In the genomic region with DNA sequence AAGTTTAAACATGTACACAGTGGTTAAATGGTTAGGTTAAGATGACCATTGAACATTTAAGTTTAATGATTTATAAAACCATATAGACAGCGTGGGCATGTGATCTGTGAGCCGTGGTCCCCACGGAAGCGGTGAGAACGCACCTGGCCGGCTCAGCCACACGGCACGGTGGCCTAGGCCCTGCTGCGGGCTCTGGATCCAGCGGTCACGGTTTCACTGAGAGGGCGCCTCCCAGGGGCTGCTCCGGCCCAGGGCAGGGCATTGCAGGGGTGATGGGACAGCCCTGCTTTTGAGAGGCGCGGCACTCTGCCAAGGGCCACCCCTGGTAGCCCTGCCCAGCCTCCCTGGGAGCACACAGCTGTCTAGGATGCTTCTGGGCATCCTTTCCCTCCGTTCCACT, we compare ENCODE assay signal across 1 cellular context.
TF ChIP-seq lines count a peak whose summit lies in the region.

No MANE protein-coding gene starts in this region.

TF ChIP-seq in GM23338, 12 proteins besides CTCF, POLR2A, EP300 and RAD21 (continued from another document):
- TF ChIP-seq, protein P1, sequence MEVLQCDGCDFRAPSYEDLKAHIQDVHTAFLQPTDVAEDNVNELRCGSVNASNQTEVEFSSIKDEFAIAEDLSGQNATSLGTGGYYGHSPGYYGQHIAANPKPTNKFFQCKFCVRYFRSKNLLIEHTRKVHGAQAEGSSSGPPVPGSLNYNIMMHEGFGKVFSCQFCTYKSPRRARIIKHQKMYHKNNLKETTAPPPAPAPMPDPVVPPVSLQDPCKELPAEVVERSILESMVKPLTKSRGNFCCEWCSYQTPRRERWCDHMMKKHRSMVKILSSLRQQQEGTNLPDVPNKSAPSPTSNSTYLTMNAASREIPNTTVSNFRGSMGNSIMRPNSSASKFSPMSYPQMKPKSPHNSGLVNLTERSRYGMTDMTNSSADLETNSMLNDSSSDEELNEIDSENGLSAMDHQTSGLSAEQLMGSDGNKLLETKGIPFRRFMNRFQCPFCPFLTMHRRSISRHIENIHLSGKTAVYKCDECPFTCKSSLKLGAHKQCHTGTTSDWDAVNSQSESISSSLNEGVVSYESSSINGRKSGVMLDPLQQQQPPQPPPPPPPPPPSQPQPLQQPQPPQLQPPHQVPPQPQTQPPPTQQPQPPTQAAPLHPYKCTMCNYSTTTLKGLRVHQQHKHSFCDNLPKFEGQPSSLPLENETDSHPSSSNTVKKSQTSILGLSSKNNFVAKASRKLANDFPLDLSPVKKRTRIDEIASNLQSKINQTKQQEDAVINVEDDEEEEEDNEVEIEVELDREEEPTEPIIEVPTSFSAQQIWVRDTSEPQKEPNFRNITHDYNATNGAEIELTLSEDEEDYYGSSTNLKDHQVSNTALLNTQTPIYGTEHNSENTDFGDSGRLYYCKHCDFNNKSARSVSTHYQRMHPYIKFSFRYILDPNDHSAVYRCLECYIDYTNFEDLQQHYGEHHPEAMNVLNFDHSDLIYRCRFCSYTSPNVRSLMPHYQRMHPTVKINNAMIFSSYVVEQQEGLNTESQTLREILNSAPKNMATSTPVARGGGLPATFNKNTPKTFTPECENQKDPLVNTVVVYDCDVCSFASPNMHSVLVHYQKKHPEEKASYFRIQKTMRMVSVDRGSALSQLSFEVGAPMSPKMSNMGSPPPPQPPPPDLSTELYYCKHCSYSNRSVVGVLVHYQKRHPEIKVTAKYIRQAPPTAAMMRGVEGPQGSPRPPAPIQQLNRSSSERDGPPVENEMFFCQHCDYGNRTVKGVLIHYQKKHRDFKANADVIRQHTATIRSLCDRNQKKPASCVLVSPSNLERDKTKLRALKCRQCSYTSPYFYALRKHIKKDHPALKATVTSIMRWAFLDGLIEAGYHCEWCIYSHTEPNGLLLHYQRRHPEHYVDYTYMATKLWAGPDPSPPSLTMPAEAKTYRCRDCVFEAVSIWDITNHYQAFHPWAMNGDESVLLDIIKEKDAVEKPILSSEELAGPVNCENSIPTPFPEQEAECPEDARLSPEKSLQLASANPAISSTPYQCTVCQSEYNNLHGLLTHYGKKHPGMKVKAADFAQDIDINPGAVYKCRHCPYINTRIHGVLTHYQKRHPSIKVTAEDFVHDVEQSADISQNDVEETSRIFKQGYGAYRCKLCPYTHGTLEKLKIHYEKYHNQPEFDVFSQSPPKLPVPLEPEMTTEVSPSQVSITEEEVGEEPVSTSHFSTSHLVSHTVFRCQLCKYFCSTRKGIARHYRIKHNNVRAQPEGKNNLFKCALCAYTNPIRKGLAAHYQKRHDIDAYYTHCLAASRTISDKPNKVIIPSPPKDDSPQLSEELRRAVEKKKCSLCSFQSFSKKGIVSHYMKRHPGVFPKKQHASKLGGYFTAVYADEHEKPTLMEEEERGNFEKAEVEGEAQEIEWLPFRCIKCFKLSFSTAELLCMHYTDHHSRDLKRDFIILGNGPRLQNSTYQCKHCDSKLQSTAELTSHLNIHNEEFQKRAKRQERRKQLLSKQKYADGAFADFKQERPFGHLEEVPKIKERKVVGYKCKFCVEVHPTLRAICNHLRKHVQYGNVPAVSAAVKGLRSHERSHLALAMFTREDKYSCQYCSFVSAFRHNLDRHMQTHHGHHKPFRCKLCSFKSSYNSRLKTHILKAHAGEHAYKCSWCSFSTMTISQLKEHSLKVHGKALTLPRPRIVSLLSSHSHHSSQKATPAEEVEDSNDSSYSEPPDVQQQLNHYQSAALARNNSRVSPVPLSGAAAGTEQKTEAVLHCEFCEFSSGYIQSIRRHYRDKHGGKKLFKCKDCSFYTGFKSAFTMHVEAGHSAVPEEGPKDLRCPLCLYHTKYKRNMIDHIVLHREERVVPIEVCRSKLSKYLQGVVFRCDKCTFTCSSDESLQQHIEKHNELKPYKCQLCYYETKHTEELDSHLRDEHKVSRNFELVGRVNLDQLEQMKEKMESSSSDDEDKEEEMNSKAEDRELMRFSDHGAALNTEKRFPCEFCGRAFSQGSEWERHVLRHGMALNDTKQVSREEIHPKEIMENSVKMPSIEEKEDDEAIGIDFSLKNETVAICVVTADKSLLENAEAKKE (CRISPR knock-in tag; IDR thresholded peaks at IDR 0.05) = no peak
- TF ChIP-seq JUNB (IDR thresholded peaks at IDR 0.05; ENCODE audit: unreplicated experiment) (no peak), STAT1 (IDR thresholded peaks at IDR 0.05; ENCODE audit: unreplicated experiment) (no peak), NANOG (IDR thresholded peaks at IDR 0.05; ENCODE audit: borderline replicate concordance) (no peak), EZH2phosphoT487 (IDR thresholded peaks at IDR 0.05; ENCODE audit: unreplicated experiment) (no peak), EZH2 (IDR thresholded peaks at IDR 0.05; ENCODE audit: low read depth, unreplicated experiment) (no peak), ZNF331 (CRISPR knock-in tag; IDR thresholded peaks at IDR 0.05; ENCODE audit: low read depth) (no peak), POLR2AphosphoS5 (IDR thresholded peaks at IDR 0.05; ENCODE audit: low read depth) (no peak), ZNF114 (CRISPR knock-in tag; IDR thresholded peaks at IDR 0.05) (no peak)
- TF ChIP-seq, protein P2, sequence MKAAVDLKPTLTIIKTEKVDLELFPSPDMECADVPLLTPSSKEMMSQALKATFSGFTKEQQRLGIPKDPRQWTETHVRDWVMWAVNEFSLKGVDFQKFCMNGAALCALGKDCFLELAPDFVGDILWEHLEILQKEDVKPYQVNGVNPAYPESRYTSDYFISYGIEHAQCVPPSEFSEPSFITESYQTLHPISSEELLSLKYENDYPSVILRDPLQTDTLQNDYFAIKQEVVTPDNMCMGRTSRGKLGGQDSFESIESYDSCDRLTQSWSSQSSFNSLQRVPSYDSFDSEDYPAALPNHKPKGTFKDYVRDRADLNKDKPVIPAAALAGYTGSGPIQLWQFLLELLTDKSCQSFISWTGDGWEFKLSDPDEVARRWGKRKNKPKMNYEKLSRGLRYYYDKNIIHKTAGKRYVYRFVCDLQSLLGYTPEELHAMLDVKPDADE (IDR thresholded peaks at IDR 0.05) = no peak
- TF ChIP-seq, protein P3, sequence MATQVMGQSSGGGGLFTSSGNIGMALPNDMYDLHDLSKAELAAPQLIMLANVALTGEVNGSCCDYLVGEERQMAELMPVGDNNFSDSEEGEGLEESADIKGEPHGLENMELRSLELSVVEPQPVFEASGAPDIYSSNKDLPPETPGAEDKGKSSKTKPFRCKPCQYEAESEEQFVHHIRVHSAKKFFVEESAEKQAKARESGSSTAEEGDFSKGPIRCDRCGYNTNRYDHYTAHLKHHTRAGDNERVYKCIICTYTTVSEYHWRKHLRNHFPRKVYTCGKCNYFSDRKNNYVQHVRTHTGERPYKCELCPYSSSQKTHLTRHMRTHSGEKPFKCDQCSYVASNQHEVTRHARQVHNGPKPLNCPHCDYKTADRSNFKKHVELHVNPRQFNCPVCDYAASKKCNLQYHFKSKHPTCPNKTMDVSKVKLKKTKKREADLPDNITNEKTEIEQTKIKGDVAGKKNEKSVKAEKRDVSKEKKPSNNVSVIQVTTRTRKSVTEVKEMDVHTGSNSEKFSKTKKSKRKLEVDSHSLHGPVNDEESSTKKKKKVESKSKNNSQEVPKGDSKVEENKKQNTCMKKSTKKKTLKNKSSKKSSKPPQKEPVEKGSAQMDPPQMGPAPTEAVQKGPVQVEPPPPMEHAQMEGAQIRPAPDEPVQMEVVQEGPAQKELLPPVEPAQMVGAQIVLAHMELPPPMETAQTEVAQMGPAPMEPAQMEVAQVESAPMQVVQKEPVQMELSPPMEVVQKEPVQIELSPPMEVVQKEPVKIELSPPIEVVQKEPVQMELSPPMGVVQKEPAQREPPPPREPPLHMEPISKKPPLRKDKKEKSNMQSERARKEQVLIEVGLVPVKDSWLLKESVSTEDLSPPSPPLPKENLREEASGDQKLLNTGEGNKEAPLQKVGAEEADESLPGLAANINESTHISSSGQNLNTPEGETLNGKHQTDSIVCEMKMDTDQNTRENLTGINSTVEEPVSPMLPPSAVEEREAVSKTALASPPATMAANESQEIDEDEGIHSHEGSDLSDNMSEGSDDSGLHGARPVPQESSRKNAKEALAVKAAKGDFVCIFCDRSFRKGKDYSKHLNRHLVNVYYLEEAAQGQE (IDR thresholded peaks at IDR 0.05; ENCODE audit: unreplicated experiment) = no peak
